In genomic region chr11:124339671-124340447, GRCh38 we compare ENCODE assay signal across 18 cellular contexts. TPM values are rescaled to one million over a fixed set of nuclear protein-coding genes. Genes with fewer than 3 reads are reported as not detected.
"Had no signal": no experiment of that assay in that cellular context is flagged by ENCODE, and none has a peak within 500 bp of the region (broad histone marks: within the 10 kb centered on the region; RNA-seq: fewer than 3 reads in every experiment).

No MANE protein-coding gene starts in this region.

- H3K27me3 ChIP-seq: gastroesophageal sphincter, thyroid gland had no signal

- H3K9me3 ChIP-seq: gastroesophageal sphincter, thyroid gland had no signal

- H3K27ac ChIP-seq: gastroesophageal sphincter, thyroid gland had no signal

- DNase-seq: activated CD4-positive, alpha-beta T cell treated with anti-CD3 and anti-CD28 coated beads for 36 hours; activated CD4-positive, alpha-beta T cell treated with anti-CD3 and anti-CD28 coated beads, Interleukin-2, amount 50 U/mL, for 48 hours; effector CD8-positive, alpha-beta T cell; mesendoderm; posterior cingulate gyrus; retina; stimulated activated CD4-positive, alpha-beta T cell treated with anti-CD3 and anti-CD28 coated beads, Interleukin-12 subunit alpha, Interleukin-12 subunit beta, amount 100 ng/mL, for 4 hours; stimulated activated CD4-positive, alpha-beta T cell treated with anti-CD3 and anti-CD28 coated beads, Interleukin-1b, Interleukin-23, amount 100 ng/mL, for 48 hours; stimulated activated naive CD4-positive, alpha-beta T cell treated with Interleukin-2 at 50 U/mL for 16 hours; thyroid gland had no signal

- H3K4me3 ChIP-seq: gastroesophageal sphincter, thyroid gland had no signal

- H3K36me3 ChIP-seq: gastroesophageal sphincter, thyroid gland had no signal

RNA-seq across cellular contexts. Expression of gene OR8D2, which starts 19.9 kb away (rescaled TPM):
- total RNA-seq: activated CD4-positive, alpha-beta T cell treated with anti-CD3 and anti-CD28 coated beads for 36 hours; activated T-helper 1 cell treated with anti-CD3 and anti-CD28 coated beads, Interleukin-12 subunit alpha, Interleukin-12 subunit beta, Interleukin-2, Interleukin-4 antibody, amounts not matched to agents 30 ng/mL and 10 ng/mL and 1 ng/mL, durations not matched to agents 14 hours and 24 hours and 36 hours; cerebellum; esophagus mucosa; gastroesophageal sphincter; liver; subcutaneous adipose tissue; thyroid gland; ureter; WTC11 had no signal

RNA-seq across cellular contexts. Expression of gene OR8D1, which starts 26.1 kb away (rescaled TPM):
- total RNA-seq: activated CD4-positive, alpha-beta T cell treated with anti-CD3 and anti-CD28 coated beads for 36 hours; activated T-helper 1 cell treated with anti-CD3 and anti-CD28 coated beads, Interleukin-12 subunit alpha, Interleukin-12 subunit beta, Interleukin-2, Interleukin-4 antibody, amounts not matched to agents 30 ng/mL and 10 ng/mL and 1 ng/mL, durations not matched to agents 14 hours and 24 hours and 36 hours; cerebellum; esophagus mucosa; gastroesophageal sphincter; liver; subcutaneous adipose tissue; thyroid gland; ureter; WTC11 had no signal

RNA-seq across cellular contexts. Expression of gene OR8B2, which starts 44.4 kb away (rescaled TPM):
- total RNA-seq: activated CD4-positive, alpha-beta T cell treated with anti-CD3 and anti-CD28 coated beads for 36 hours; activated T-helper 1 cell treated with anti-CD3 and anti-CD28 coated beads, Interleukin-12 subunit alpha, Interleukin-12 subunit beta, Interleukin-2, Interleukin-4 antibody, amounts not matched to agents 30 ng/mL and 10 ng/mL and 1 ng/mL, durations not matched to agents 14 hours and 24 hours and 36 hours; cerebellum; esophagus mucosa; gastroesophageal sphincter; liver; subcutaneous adipose tissue; thyroid gland; ureter; WTC11 had no signal

RNA-seq across cellular contexts. Expression of gene OR8B3, which starts 59.0 kb away (rescaled TPM):
- total RNA-seq: activated CD4-positive, alpha-beta T cell treated with anti-CD3 and anti-CD28 coated beads for 36 hours; activated T-helper 1 cell treated with anti-CD3 and anti-CD28 coated beads, Interleukin-12 subunit alpha, Interleukin-12 subunit beta, Interleukin-2, Interleukin-4 antibody, amounts not matched to agents 30 ng/mL and 10 ng/mL and 1 ng/mL, durations not matched to agents 14 hours and 24 hours and 36 hours; cerebellum; esophagus mucosa; gastroesophageal sphincter; liver; subcutaneous adipose tissue; thyroid gland; ureter; WTC11 had no signal
